Comparison of ENCODE assay signal across 1 cellular context in genomic region chr6:52544325-52545022, GRCh38.
TF ChIP-seq lines count a peak whose summit lies in the region.

No MANE protein-coding gene starts in this region.

TF ChIP-seq in HepG2, 621 proteins besides CTCF, POLR2A, EP300 and RAD21 (continued from another document and continues in another):
- TF ChIP-seq ARID4A (CRISPR knock-in tag; IDR thresholded peaks at IDR 0.05; ENCODE audit: borderline replicate concordance) (peak; percentile 55; the same call in 1 of the 2 replicates), SOX6 (IDR thresholded peaks at IDR 0.05) (no peak), SOX6 (CRISPR knock-in tag; IDR thresholded peaks at IDR 0.05) (peak; percentile 11), ZNF788 (CRISPR knock-in tag; IDR thresholded peaks at IDR 0.05; ENCODE audit: borderline replicate concordance) (0 out of 2 replicates have a peak, but pooled peaks have one; percentile 16), DMAP1 (CRISPR knock-in tag; IDR thresholded peaks at IDR 0.05) (no peak), ZNF251 (CRISPR knock-in tag; IDR thresholded peaks at IDR 0.05) (no peak), GTF2F1 (IDR thresholded peaks at IDR 0.05; ENCODE audit: low read length) (no peak), TEAD3 (CRISPR knock-in tag; optimal IDR thresholded peaks at IDR 0.05; ENCODE audit: borderline replicate concordance) (peak; percentile 50), FOXO4 (CRISPR knock-in tag; conservative IDR thresholded peaks at IDR 0.05) (peak; percentile 43; the same call in 1 of the 2 replicates), HNRNPUL1 (IDR thresholded peaks at IDR 0.05; ENCODE audit: low read depth, low read length) (no peak), HINFP (CRISPR knock-in tag; IDR thresholded peaks at IDR 0.05; ENCODE audit: low read depth) (no peak), DPF2 (CRISPR knock-in tag; IDR thresholded peaks at IDR 0.05; ENCODE audit: borderline replicate concordance, low read depth) (no peak), ZNF569 (CRISPR knock-in tag; IDR thresholded peaks at IDR 0.05; ENCODE audit: borderline replicate concordance) (no peak), CENPX (CRISPR knock-in tag; IDR thresholded peaks at IDR 0.05) (no peak), ZNF670 (CRISPR knock-in tag; IDR thresholded peaks at IDR 0.05; ENCODE audit: borderline replicate concordance) (peak; percentile 17; the same call in 1 of the 2 replicates), ZNF430 (CRISPR knock-in tag; IDR thresholded peaks at IDR 0.05) (no peak; the same call in 1 of the 2 replicates), DNMT3B (CRISPR knock-in tag; conservative IDR thresholded peaks at IDR 0.05) (no peak), ZNF703 (CRISPR knock-in tag; IDR thresholded peaks at IDR 0.05; ENCODE audit: borderline replicate concordance) (no peak), YY1 (IDR thresholded peaks at IDR 0.05; ENCODE audit: insufficient read depth, insufficient replicate concordance, low read depth, low read length) (no peak), TOE1 (CRISPR knock-in tag; IDR thresholded peaks at IDR 0.05) (no peak), ATF1 (CRISPR knock-in tag; IDR thresholded peaks at IDR 0.05) (no peak), ZNF891 (CRISPR knock-in tag; IDR thresholded peaks at IDR 0.05) (no peak), MIXL1 (CRISPR knock-in tag; IDR thresholded peaks at IDR 0.05) (peak; percentile 26; the same call in 1 of the 2 replicates), ZKSCAN1 (IDR thresholded peaks at IDR 0.05; ENCODE audit: low read length) (0 out of 2 replicates have a peak, but pooled peaks have one; percentile 6), MYPOP (CRISPR knock-in tag; IDR thresholded peaks at IDR 0.05) (peak; percentile 48), ATRX (CRISPR knock-in tag; IDR thresholded peaks at IDR 0.05; ENCODE audit: borderline replicate concordance) (no peak), ELF3 (CRISPR knock-in tag; IDR thresholded peaks at IDR 0.05) (peak; percentile 87), AKAP8 (CRISPR knock-in tag; IDR thresholded peaks at IDR 0.05) (no peak), REXO4 (CRISPR knock-in tag; IDR thresholded peaks at IDR 0.05; ENCODE audit: borderline replicate concordance) (no peak), ZNF280D (CRISPR knock-in tag; IDR thresholded peaks at IDR 0.05) (peak; percentile 64; the same call in 1 of the 2 replicates), ZNF879 (CRISPR knock-in tag; IDR thresholded peaks at IDR 0.05) (no peak), PRDM15 (CRISPR knock-in tag; IDR thresholded peaks at IDR 0.05) (no peak), ZNF17 (CRISPR knock-in tag; IDR thresholded peaks at IDR 0.05) (no peak), ZNF773 (CRISPR knock-in tag; IDR thresholded peaks at IDR 0.05; ENCODE audit: borderline replicate concordance) (no peak), PRDM10 (CRISPR knock-in tag; IDR thresholded peaks at IDR 0.05; ENCODE audit: low read depth) (peak; percentile 55; the same call in 1 of the 2 replicates)
- TF ChIP-seq, protein P1, sequence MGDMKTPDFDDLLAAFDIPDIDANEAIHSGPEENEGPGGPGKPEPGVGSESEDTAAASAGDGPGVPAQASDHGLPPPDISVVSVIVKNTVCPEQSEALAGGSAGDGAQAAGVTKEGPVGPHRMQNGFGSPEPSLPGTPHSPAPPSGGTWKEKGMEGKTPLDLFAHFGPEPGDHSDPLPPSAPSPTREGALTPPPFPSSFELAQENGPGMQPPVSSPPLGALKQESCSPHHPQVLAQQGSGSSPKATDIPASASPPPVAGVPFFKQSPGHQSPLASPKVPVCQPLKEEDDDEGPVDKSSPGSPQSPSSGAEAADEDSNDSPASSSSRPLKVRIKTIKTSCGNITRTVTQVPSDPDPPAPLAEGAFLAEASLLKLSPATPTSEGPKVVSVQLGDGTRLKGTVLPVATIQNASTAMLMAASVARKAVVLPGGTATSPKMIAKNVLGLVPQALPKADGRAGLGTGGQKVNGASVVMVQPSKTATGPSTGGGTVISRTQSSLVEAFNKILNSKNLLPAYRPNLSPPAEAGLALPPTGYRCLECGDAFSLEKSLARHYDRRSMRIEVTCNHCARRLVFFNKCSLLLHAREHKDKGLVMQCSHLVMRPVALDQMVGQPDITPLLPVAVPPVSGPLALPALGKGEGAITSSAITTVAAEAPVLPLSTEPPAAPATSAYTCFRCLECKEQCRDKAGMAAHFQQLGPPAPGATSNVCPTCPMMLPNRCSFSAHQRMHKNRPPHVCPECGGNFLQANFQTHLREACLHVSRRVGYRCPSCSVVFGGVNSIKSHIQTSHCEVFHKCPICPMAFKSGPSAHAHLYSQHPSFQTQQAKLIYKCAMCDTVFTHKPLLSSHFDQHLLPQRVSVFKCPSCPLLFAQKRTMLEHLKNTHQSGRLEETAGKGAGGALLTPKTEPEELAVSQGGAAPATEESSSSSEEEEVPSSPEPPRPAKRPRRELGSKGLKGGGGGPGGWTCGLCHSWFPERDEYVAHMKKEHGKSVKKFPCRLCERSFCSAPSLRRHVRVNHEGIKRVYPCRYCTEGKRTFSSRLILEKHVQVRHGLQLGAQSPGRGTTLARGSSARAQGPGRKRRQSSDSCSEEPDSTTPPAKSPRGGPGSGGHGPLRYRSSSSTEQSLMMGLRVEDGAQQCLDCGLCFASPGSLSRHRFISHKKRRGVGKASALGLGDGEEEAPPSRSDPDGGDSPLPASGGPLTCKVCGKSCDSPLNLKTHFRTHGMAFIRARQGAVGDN (CRISPR knock-in tag; IDR thresholded peaks at IDR 0.05): no peak
